Comparison of ENCODE assay signal across 12 cellular contexts in genomic region chr10:3676564-3676963, GRCh38.
"Had no signal": no experiment of that assay in that cellular context is flagged by ENCODE, and none has a peak within 500 bp of the region (broad histone marks: within the 10 kb centered on the region; RNA-seq: fewer than 3 reads in every experiment).

No MANE protein-coding gene starts in this region.

- H3K4me3 Mint-ChIP-seq: activated B cell treated with CpG ODN at 0.5 μM for 24 hours; activated CD4-positive, alpha-beta T cell treated with anti-CD3 and anti-CD28 coated beads, Interleukin-2, amount 10 ng/mL, durations not matched to agents 24 days and 14 days; activated naive CD8-positive, alpha-beta T cell treated with anti-CD3 and anti-CD28 coated beads, Interleukin-2, amount 50 U/mL, for 24 hours; activated T-helper 1 cell treated with anti-CD3 and anti-CD28 coated beads, Interleukin-12 subunit alpha, Interleukin-12 subunit beta, Interleukin-2, Interleukin-4 antibody, amounts not matched to agents 30 ng/mL and 10 ng/mL and 1 ng/mL, durations not matched to agents 14 hours and 24 hours and 36 hours; natural killer cell treated with Interleukin-12 subunit alpha and Interleukin-12 subunit beta and Interleukin-15 and Interleukin-18, amount 100 ng/mL, for 72 hours; stimulated activated naive B cell treated with anti-CD40 and anti-IgM and Interleukin-4, amounts not matched to agents 10 μg/mL and 1 μg/mL and 100 μg/mL, for 72 hours had no signal

- H3K4me1 ChIP-seq: heart left ventricle, psoas muscle, right lobe of liver had no signal

- H3K9me3 ChIP-seq: heart left ventricle, psoas muscle, right lobe of liver had no signal

- H3K27ac ChIP-seq: heart left ventricle, psoas muscle, right lobe of liver had no signal

- H3K27me3 Mint-ChIP-seq: activated B cell treated with CpG ODN at 0.5 μM for 24 hours; activated naive CD8-positive, alpha-beta T cell treated with anti-CD3 and anti-CD28 coated beads, Interleukin-2, amount 50 U/mL, for 24 hours; natural killer cell treated with Interleukin-12 subunit alpha and Interleukin-12 subunit beta and Interleukin-15 and Interleukin-18, amount 100 ng/mL, for 72 hours had no signal

- H3K4me3 ChIP-seq: heart left ventricle, psoas muscle, right lobe of liver had no signal

- H3K4me1 Mint-ChIP-seq: activated naive CD8-positive, alpha-beta T cell treated with anti-CD3 and anti-CD28 coated beads, Interleukin-2, amount 50 U/mL, for 24 hours had no signal

- H3K36me3 Mint-ChIP-seq: natural killer cell treated with Interleukin-12 subunit alpha and Interleukin-12 subunit beta and Interleukin-15 and Interleukin-18, amount 100 ng/mL, for 72 hours; stimulated activated naive B cell treated with anti-CD40 and anti-IgM and Interleukin-4, amounts not matched to agents 10 μg/mL and 1 μg/mL and 100 μg/mL, for 72 hours had no signal

- ATAC-seq: activated naive CD8-positive, alpha-beta T cell treated with anti-CD3 and anti-CD28 coated beads, Interleukin-2, amount 50 U/mL, for 24 hours; heart left ventricle; natural killer cell treated with Interleukin-12 subunit alpha and Interleukin-12 subunit beta and Interleukin-15 and Interleukin-18, amount 100 ng/mL, for 72 hours; psoas muscle; right lobe of liver had no signal

- H3K36me3 ChIP-seq: heart left ventricle, right lobe of liver had no signal

- H3K27ac Mint-ChIP-seq: activated B cell treated with CpG ODN at 0.5 μM for 24 hours; activated CD4-positive, alpha-beta T cell treated with anti-CD3 and anti-CD28 coated beads, Interleukin-2, amount 10 ng/mL, durations not matched to agents 24 days and 14 days; activated naive CD8-positive, alpha-beta T cell treated with anti-CD3 and anti-CD28 coated beads, Interleukin-2, amount 50 U/mL, for 24 hours; activated T-helper 1 cell treated with anti-CD3 and anti-CD28 coated beads, Interleukin-12 subunit alpha, Interleukin-12 subunit beta, Interleukin-2, Interleukin-4 antibody, amounts not matched to agents 30 ng/mL and 10 ng/mL and 1 ng/mL, durations not matched to agents 14 hours and 24 hours and 36 hours; natural killer cell treated with Interleukin-12 subunit alpha and Interleukin-12 subunit beta and Interleukin-15 and Interleukin-18, amount 100 ng/mL, for 72 hours; stimulated activated naive B cell treated with anti-CD40 and anti-IgM and Interleukin-4, amounts not matched to agents 10 μg/mL and 1 μg/mL and 100 μg/mL, for 72 hours had no signal

- H3K9me3 Mint-ChIP-seq: activated B cell treated with CpG ODN at 0.5 μM for 24 hours; activated CD4-positive, alpha-beta T cell treated with anti-CD3 and anti-CD28 coated beads, Interleukin-2, amount 10 ng/mL, durations not matched to agents 24 days and 14 days; activated naive CD8-positive, alpha-beta T cell treated with anti-CD3 and anti-CD28 coated beads, Interleukin-2, amount 50 U/mL, for 24 hours; activated T-helper 1 cell treated with anti-CD3 and anti-CD28 coated beads, Interleukin-12 subunit alpha, Interleukin-12 subunit beta, Interleukin-2, Interleukin-4 antibody, amounts not matched to agents 30 ng/mL and 10 ng/mL and 1 ng/mL, durations not matched to agents 14 hours and 24 hours and 36 hours; natural killer cell treated with Interleukin-12 subunit alpha and Interleukin-12 subunit beta and Interleukin-15 and Interleukin-18, amount 100 ng/mL, for 72 hours; stimulated activated naive B cell treated with anti-CD40 and anti-IgM and Interleukin-4, amounts not matched to agents 10 μg/mL and 1 μg/mL and 100 μg/mL, for 72 hours had no signal

- H3K27me3 ChIP-seq: heart left ventricle, right lobe of liver had no signal

- DNase-seq: activated B cell treated with CpG ODN at 0.5 μM for 24 hours; activated CD4-positive, alpha-beta T cell treated with anti-CD3 and anti-CD28 coated beads, Interleukin-2, amount 10 ng/mL, durations not matched to agents 24 days and 14 days; activated naive CD4-positive, alpha-beta T cell; activated naive CD8-positive, alpha-beta T cell treated with anti-CD3 and anti-CD28 coated beads, Interleukin-2, amount 50 U/mL, for 24 hours; foreskin melanocyte; heart left ventricle; occipital lobe; psoas muscle; right lobe of liver; stimulated activated naive B cell treated with anti-CD40 and anti-IgM and Interleukin-4, amounts not matched to agents 10 μg/mL and 1 μg/mL and 100 μg/mL, for 72 hours had no signal
